Comparison of ENCODE assay signal across 8 cellular contexts in genomic region chr1:8424539-8425116, GRCh38.
DNase-seq lines count a peak whose midpoint lies in the region; ATAC-seq, FAIRE-seq and TF ChIP-seq lines count a peak whose summit lies in the region.

No MANE protein-coding gene starts in this region.

- H3K4me3 Mint-ChIP-seq in Caco-2 (ENCODE audit: unreplicated experiment) = no peak overlapping the region

- H3K27me3 Mint-ChIP-seq in Caco-2 (ENCODE audit: insufficient read depth, unreplicated experiment) = no peaks in the 10 kb centered on the region

- dilution Hi-C loops in keratinocyte (cut with MboI; ENCODE audit: extremely low pct_ligation_motif_present, low sequenced_read_pairs) = no loop called here

- TF ChIP-seq CTCF in Caco-2 (IDR thresholded peaks at IDR 0.05; ENCODE audit: insufficient read depth in 1 of 2, low read depth in 1 of 2, low read length in 1 of 2, severe bottlenecking in 1 of 2, unreplicated experiment in 1 of 2) (no peak), breast epithelium (IDR thresholded peaks at IDR 0.05) (no peak), keratinocyte (optimal IDR thresholded peaks at IDR 0.05 in 1 of 3, IDR thresholded peaks at IDR 0.05 in 1 of 3, conservative IDR thresholded peaks at IDR 0.05 in 1 of 3; ENCODE audit: extremely low read depth in 1 of 3, insufficient read depth in 2 of 3, low read length in 3 of 3) (no peak)

- peaks cover 35% of the 10 kb centered on the region for H3K36me3 Mint-ChIP-seq in Caco-2 (ENCODE audit: insufficient read depth, unreplicated experiment)

- H4K20me1 ChIP-seq in keratinocyte (ENCODE audit: control insufficient read depth, extremely low read depth, insufficient read depth, low read length) = no peaks in the 10 kb centered on the region

- CTCF ChIA-PET in Caco-2 (lab: Charles Lee) = interaction anchor here (0.5 to 1.5 kb wide), 4 partner anchors 15 to 393 kb away, joined by 3 to 9 read pairs (median 5); partner anchors contain the start of gene RERE

- BruUV-seq in Caco-2 (replicated peaks; lab: Mats Ljungman, UMichigan) = no TSS peak

- H3K9me3 ChIP-seq in Caco-2 (no peaks in the 10 kb centered on the region), breast epithelium (no peaks in the 10 kb centered on the region), keratinocyte (ENCODE audit: control insufficient read depth, low read depth, low read length) (no peaks in the 10 kb centered on the region)

- DNase-seq in Caco-2 (peak; percentile 67 to 85), T follicular helper cell (ENCODE audit: low read depth) (peak; percentile 37), breast epithelium (ENCODE audit: low spot score in 2 of 2) (peak in 1 of 2 donors; percentile 65), keratinocyte (ENCODE audit: low read depth, low spot score) (peak; percentile 28)
- DNase-seq in stimulated activated CD4-positive, alpha-beta T cell treated with anti-CD3 and anti-CD28 coated beads, Interleukin-2, amount 100 ng/mL, for 24 hours = peak; percentile 46 to 47

- intact Hi-C loops in Caco-2 (cut with micrococcal nuclease; ENCODE audit: unreplicated experiment) = loop anchor here (5.0 kb wide), 2 partner anchors 103 to 278 kb away; no protein-coding TSS in a partner anchor
- intact Hi-C loops in breast epithelium (cut with DNase I; ENCODE audit: low total_unique reads) = no loop called here

- H3K9me3 Mint-ChIP-seq in Caco-2 (ENCODE audit: unreplicated experiment) = no peaks in the 10 kb centered on the region

- no peaks in the 10 kb centered on the region for H3K27me3 ChIP-seq in Caco-2 (replicated peaks; ENCODE audit: control insufficient read depth, insufficient read depth, low read length)
- H3K27me3 ChIP-seq in breast epithelium = no peaks in the 10 kb centered on the region
- H3K27me3 ChIP-seq in keratinocyte (ENCODE audit: control insufficient read depth, extremely low read depth, insufficient read depth, low read length) = no peaks in the 10 kb centered on the region

- POLR2A ChIA-PET in Caco-2 (lab: Charles Lee) = interaction anchor here (0.5 to 0.7 kb wide), 2 partner anchors 15 to 626 kb away, joined by 4 read pairs; no protein-coding TSS in a partner anchor

- peak overlapping the region; percentile 80 for H3K4me2 ChIP-seq in keratinocyte (ENCODE audit: control insufficient read depth, extremely low read depth, insufficient read depth, low read depth, low read length)

- H2AFZ ChIP-seq in keratinocyte (ENCODE audit: control insufficient read depth, low read length) = peak overlapping the region; percentile 62

- H3K4me3 ChIP-seq in Caco-2 (ENCODE audit: low read depth, low read length) = peak overlapping the region; percentile 55
- peak overlapping the region; percentile 87 to 97 (median 96) for H3K4me3 ChIP-seq in breast epithelium
- peak overlapping the region; percentile 64 to 67 (median 65) for H3K4me3 ChIP-seq in keratinocyte (ENCODE audit: control insufficient read depth in 2 of 3, extremely low read depth in 1 of 3, insufficient read depth in 2 of 3, low read depth in 1 of 3, low read length in 3 of 3)

- H3K4me1 ChIP-seq in Caco-2 (peaks cover 43% of the 10 kb centered on the region), breast epithelium (peaks cover 4 to 8% of the 10 kb centered on the region in 2 donors), keratinocyte (ENCODE audit: control insufficient read depth, extremely low read depth, insufficient read depth, low read length) (peaks cover 26% of the 10 kb centered on the region)

- peak; percentile 53 for FAIRE-seq in keratinocyte (lab: Jason Lieb, UNC)

- H3K9me1 ChIP-seq in keratinocyte (ENCODE audit: control insufficient read depth, extremely low read depth, insufficient read depth, low read length) = no peaks in the 10 kb centered on the region

- H3K9ac ChIP-seq in keratinocyte (ENCODE audit: control insufficient read depth, extremely low read depth, insufficient read depth, low read length) = peak overlapping the region; percentile 82

- H3K4me1 Mint-ChIP-seq in Caco-2 (ENCODE audit: low read depth, unreplicated experiment) = peaks cover 30% of the 10 kb centered on the region

- H3K36me3 ChIP-seq in Caco-2 (ENCODE audit: control insufficient read depth, insufficient read depth, low read length) (no peaks in the 10 kb centered on the region), breast epithelium (no peaks in the 10 kb centered on the region), keratinocyte (ENCODE audit: control insufficient read depth in 2 of 2, extremely low read depth in 1 of 2, insufficient read depth in 2 of 2, low read length in 2 of 2) (peaks cover 0 to 6% of the 10 kb centered on the region in 2 experiments)

- H3K27ac Mint-ChIP-seq in Caco-2 (ENCODE audit: unreplicated experiment) = peak overlapping the region; percentile 74

- ATAC-seq in HG03139 (IDR thresholded peaks at IDR 0.05; ENCODE audit: unreplicated experiment) (peak; percentile 27), GM21515 (IDR thresholded peaks at IDR 0.05; ENCODE audit: unreplicated experiment) (no peak), HG03108 (IDR thresholded peaks at IDR 0.05; ENCODE audit: unreplicated experiment) (no peak)

- peaks cover 20% of the 10 kb centered on the region for H3K79me2 ChIP-seq in keratinocyte (ENCODE audit: control insufficient read depth, insufficient read depth, low read length)

- no peak for TF ChIP-seq POLR2A in breast epithelium (IDR thresholded peaks at IDR 0.05)

- peak overlapping the region; percentile 98 to 99 for H3K27ac ChIP-seq in breast epithelium
- H3K27ac ChIP-seq in keratinocyte (ENCODE audit: control insufficient read depth, insufficient read depth, low read length) = peak overlapping the region; percentile 76
